Comparison of ENCODE assay signal across 13 cellular contexts in genomic region chrX:116272328-116272727, GRCh38.
DNase-seq lines count a peak whose midpoint lies in the region; ATAC-seq and TF ChIP-seq lines count a peak whose summit lies in the region.
"Had no signal": no experiment of that assay in that cellular context is flagged by ENCODE, and none has a peak within 500 bp of the region (broad histone marks: within the 10 kb centered on the region; RNA-seq: fewer than 3 reads in every experiment).

No MANE protein-coding gene starts in this region.

- no peaks in the 10 kb centered on the region for H3K27me3 Mint-ChIP-seq in activated naive CD8-positive, alpha-beta T cell treated with anti-CD3 and anti-CD28 coated beads for 36 hours
- H3K27me3 Mint-ChIP-seq: CD4-positive, alpha-beta memory T cell had no signal

- no peak overlapping the region for H2BK120ac ChIP-seq in mesendoderm (ENCODE audit: low read depth, low read length)

- H3K4me3 ChIP-seq in MG63 (no peak overlapping the region), choroid plexus epithelial cell (ENCODE audit: low read depth, low read length) (no peak overlapping the region), mesendoderm (ENCODE audit: low read length) (no peak overlapping the region)

- H3K9ac ChIP-seq in mesendoderm (ENCODE audit: low read length) = no peak overlapping the region

- TF ChIP-seq CTCF in AG09319 (IDR thresholded peaks at IDR 0.05; ENCODE audit: low read depth, low read length) = no peak
- TF ChIP-seq CTCF in choroid plexus epithelial cell (conservative IDR thresholded peaks at IDR 0.05; ENCODE audit: low read depth, low read length) = no peak

- H3K27ac ChIP-seq in mesendoderm (ENCODE audit: low read depth, low read length) = no peak overlapping the region

- H2BK5ac ChIP-seq in mesendoderm (ENCODE audit: low read length) = no peak overlapping the region

- no peak overlapping the region for H2AK5ac ChIP-seq in mesendoderm (ENCODE audit: low read length)

- no peak overlapping the region for H3K23ac ChIP-seq in mesendoderm (ENCODE audit: low read length)

- ATAC-seq in HG02970 (IDR thresholded peaks at IDR 0.05; ENCODE audit: low FRiP score, unreplicated experiment) = no peak
- ATAC-seq in GM21825 (IDR thresholded peaks at IDR 0.05; ENCODE audit: unreplicated experiment) = no peak

- H2BK15ac ChIP-seq in mesendoderm (replicated peaks; ENCODE audit: low read depth) = no peak overlapping the region

- H3K36me3 ChIP-seq in MG63 = no peaks in the 10 kb centered on the region
- no peaks in the 10 kb centered on the region for H3K36me3 ChIP-seq in mesendoderm (ENCODE audit: control insufficient read depth, insufficient read depth, low read length)

- H3K27me3 ChIP-seq in MG63 = no peaks in the 10 kb centered on the region
- no peaks in the 10 kb centered on the region for H3K27me3 ChIP-seq in mesendoderm (ENCODE audit: insufficient read depth, low read length, poor library complexity)

- no peaks in the 10 kb centered on the region for H3K79me2 ChIP-seq in mesendoderm (ENCODE audit: control insufficient read depth, insufficient read depth, low read length)

- no peaks in the 10 kb centered on the region for H3K4me1 ChIP-seq in mesendoderm (ENCODE audit: control insufficient read depth, low read depth, low read length)

- H3K4me1 Mint-ChIP-seq in activated naive CD8-positive, alpha-beta T cell treated with anti-CD3 and anti-CD28 coated beads for 36 hours = no peaks in the 10 kb centered on the region
- H3K4me1 Mint-ChIP-seq: CD4-positive, alpha-beta memory T cell had no signal

- WGBS in mesendoderm (ENCODE audit: extremely low coverage, insufficient coverage, low lambda C conversion rate) = no CpG with 5 or more reads among the region's 3 CpGs

- H3K18ac ChIP-seq in mesendoderm (ENCODE audit: low read length) = no peak overlapping the region

- H4K8ac ChIP-seq in mesendoderm (ENCODE audit: low read depth, low read length) = no peak overlapping the region

- no peak overlapping the region for H3K56ac ChIP-seq in mesendoderm (ENCODE audit: low read length)

- H3K36me3 Mint-ChIP-seq in activated naive CD8-positive, alpha-beta T cell treated with anti-CD3 and anti-CD28 coated beads for 36 hours = no peaks in the 10 kb centered on the region
- H3K36me3 Mint-ChIP-seq: CD4-positive, alpha-beta memory T cell had no signal

- no peak overlapping the region for H3K4me2 ChIP-seq in mesendoderm (ENCODE audit: low read length)

- no peak overlapping the region for H3K4ac ChIP-seq in mesendoderm (ENCODE audit: low read depth, low read length)

- DNase-seq in AG09319 (ENCODE audit: extremely low read depth, low read depth) = peak; percentile 77
- DNase-seq in MG63 = peak; percentile 58
- DNase-seq in choroid plexus epithelial cell (ENCODE audit: low read depth) = peak; percentile 95
- DNase-seq in mesendoderm = peak; percentile 83
- no peak for DNase-seq in activated CD4-positive, CD25-positive, alpha-beta regulatory T cell treated with anti-CD3 and anti-CD28 coated beads, Interleukin-2, amount 50 U/mL, for 72 hours
- DNase-seq in activated naive CD8-positive, alpha-beta T cell treated with anti-CD3 and anti-CD28 coated beads for 36 hours = no peak
- DNase-seq: activated CD8-positive, alpha-beta memory T cell treated with anti-CD3 and anti-CD28 coated beads, Interleukin-2, amount 50 U/mL, for 48 hours; CD4-positive, alpha-beta memory T cell; central memory CD4-positive, alpha-beta T cell; NCI-H2171 treated with DMSO at 0.1 percent for 48 hours; T-helper 2 cell had no signal

- no peak overlapping the region for H3K4me3 Mint-ChIP-seq in activated naive CD8-positive, alpha-beta T cell treated with anti-CD3 and anti-CD28 coated beads for 36 hours
- H3K4me3 Mint-ChIP-seq: CD4-positive, alpha-beta memory T cell had no signal

- no peak overlapping the region for H4K5ac ChIP-seq in mesendoderm (ENCODE audit: low read length)

- peaks cover 1% of the 10 kb centered on the region for H3K9me3 Mint-ChIP-seq in activated naive CD8-positive, alpha-beta T cell treated with anti-CD3 and anti-CD28 coated beads for 36 hours

- no peaks in the 10 kb centered on the region; the same call in 1 of the 2 replicates for H3K9me3 ChIP-seq in MG63

- H3K79me1 ChIP-seq in mesendoderm (ENCODE audit: low read length) = no peaks in the 10 kb centered on the region

- H3K27ac Mint-ChIP-seq in activated naive CD8-positive, alpha-beta T cell treated with anti-CD3 and anti-CD28 coated beads for 36 hours = no peak overlapping the region
- H3K27ac Mint-ChIP-seq: CD4-positive, alpha-beta memory T cell had no signal

Comparison
In these comparisons a context has a peak if more than half of its experiments do, and no peak if none do; other contexts are left out.
1. DNase-seq: peak in AG09319 (single experiment), MG63 (single experiment), choroid plexus epithelial cell (single experiment) and mesendoderm (single experiment); none in activated CD4-positive, CD25-positive, alpha-beta regulatory T cell treated with anti-CD3 and anti-CD28 coated beads, Interleukin-2, amount 50 U/mL, for 72 hours (single experiment) and activated naive CD8-positive, alpha-beta T cell treated with anti-CD3 and anti-CD28 coated beads for 36 hours (single experiment).